Comparison of ENCODE assay signal across 9 cellular contexts in the genomic region with DNA sequence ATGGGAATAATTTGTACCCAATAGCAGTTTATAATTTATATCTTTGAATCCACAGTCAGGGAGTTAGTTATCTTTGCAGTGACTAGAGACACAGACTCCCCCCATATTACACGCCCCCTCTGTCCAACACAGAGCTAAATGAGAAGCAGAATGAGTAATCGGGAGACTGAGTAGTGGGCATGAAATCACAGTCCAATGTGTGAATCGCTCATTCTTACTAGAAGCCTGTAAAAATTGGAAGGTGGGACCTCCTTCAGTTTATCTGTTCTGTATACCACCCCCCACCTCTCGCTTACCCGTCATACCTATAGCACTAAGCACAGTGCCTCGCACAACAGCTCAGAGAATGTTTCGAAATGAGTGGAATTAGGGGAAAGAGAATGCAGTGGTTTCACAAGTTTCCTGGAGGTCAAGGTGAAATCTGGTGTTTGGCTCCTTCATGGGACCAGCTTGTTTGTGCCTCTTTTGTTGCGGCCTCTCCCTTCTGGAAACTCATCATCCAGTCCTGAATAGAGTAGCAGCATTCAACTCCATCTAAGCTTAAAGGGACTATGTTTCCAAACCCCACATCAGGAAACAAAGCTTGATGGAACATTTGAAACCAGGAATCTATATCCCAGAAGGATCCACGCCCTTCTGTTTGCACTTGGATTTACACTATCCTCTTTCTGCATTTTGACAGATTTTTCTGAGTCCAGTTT. TPM values are rescaled to one million over a fixed set of nuclear protein-coding genes. Genes with fewer than 3 reads are reported as not detected.
DNase-seq lines count a peak whose midpoint lies in the region; ATAC-seq, FAIRE-seq and TF ChIP-seq lines count a peak whose summit lies in the region.
"Had no signal": no experiment of that assay in that cellular context is flagged by ENCODE, and none has a peak within 500 bp of the region (broad histone marks: within the 10 kb centered on the region; RNA-seq: fewer than 3 reads in every experiment).

No MANE protein-coding gene starts in this region.

- no peak overlapping the region for H3K4me3 ChIP-seq in mesodermal cell (ENCODE audit: extremely low read depth, insufficient read depth, low read length, poor library complexity, severe bottlenecking)
- H3K4me3 ChIP-seq in gastroesophageal sphincter: no peak overlapping the region
- H3K4me3 ChIP-seq: body of pancreas had no signal

- intact Hi-C loops in activated CD4-positive, alpha-beta memory T cell treated with anti-CD3 and anti-CD28 coated beads for 36 hours (cut with micrococcal nuclease): loop anchor here (1.0 kb wide), 7 partner anchors 8 to 87 kb away; no protein-coding TSS in a partner anchor

- no peaks in the 10 kb centered on the region for H3K9me3 Mint-ChIP-seq in activated CD4-positive, alpha-beta memory T cell treated with anti-CD3 and anti-CD28 coated beads for 36 hours

- no peaks in the 10 kb centered on the region for H3K27me3 Mint-ChIP-seq in activated CD4-positive, alpha-beta memory T cell treated with anti-CD3 and anti-CD28 coated beads for 36 hours

- TF ChIP-seq CTCF in GM13977 (IDR thresholded peaks at IDR 0.05; ENCODE audit: extremely low read depth, insufficient read depth, missing control alignments) (no peak), gastroesophageal sphincter (IDR thresholded peaks at IDR 0.05) (no peak)

- POLR2A ChIA-PET in activated CD4-positive, alpha-beta memory T cell treated with anti-CD3 and anti-CD28 coated beads for 36 hours (lab: Charles Lee): interaction anchor here (0.6 to 2.1 kb wide), 7 partner anchors 8 to 862 kb away, joined by 3 to 24 read pairs (median 9); a partner anchor contains a TSS

- in situ Hi-C loops in GM13977 (cut with MboI; ENCODE audit: low pct_unique_long_range_greater_than_20kb, low sequenced_read_pairs, unreplicated experiment): no loop called here

- no peak for FAIRE-seq in frontal cortex (lab: Jason Lieb, UNC)

- peak; percentile 48 for DNase-seq in GM13977 (ENCODE audit: low spot score)
- DNase-seq in activated CD4-positive, alpha-beta memory T cell treated with anti-CD3 and anti-CD28 coated beads for 36 hours: peak; percentile 75
- DNase-seq in frontal cortex (ENCODE audit: low spot score in 2 of 2): no peak
- no peak for DNase-seq in Ammon's horn (ENCODE audit: low spot score)
- DNase-seq: body of pancreas had no signal

- H3K4me1 Mint-ChIP-seq in activated CD4-positive, alpha-beta memory T cell treated with anti-CD3 and anti-CD28 coated beads for 36 hours (ENCODE audit: low read depth): peaks cover 28% of the 10 kb centered on the region

- peak overlapping the region; percentile 49 for H3K27ac ChIP-seq in mesodermal cell (ENCODE audit: low read depth, low read length, severe bottlenecking)
- no peak overlapping the region for H3K27ac ChIP-seq in gastroesophageal sphincter
- H3K27ac ChIP-seq: body of pancreas had no signal

- TF ChIP-seq POLR2A in gastroesophageal sphincter (IDR thresholded peaks at IDR 0.05): no peak

- H3K4me1 ChIP-seq in mesodermal cell (ENCODE audit: control insufficient read depth, insufficient read depth, low read length, poor library complexity, severe bottlenecking) (peaks cover 22% of the 10 kb centered on the region), gastroesophageal sphincter (no peaks in the 10 kb centered on the region)

- peak; percentile 51 for ATAC-seq in GM21717 (IDR thresholded peaks at IDR 0.05; ENCODE audit: unreplicated experiment)
- no peak for ATAC-seq in GM18867 (IDR thresholded peaks at IDR 0.05; ENCODE audit: unreplicated experiment)
- ATAC-seq in gastroesophageal sphincter: no peak
- ATAC-seq: body of pancreas had no signal

- no peak for TF ChIP-seq EP300 in gastroesophageal sphincter (IDR thresholded peaks at IDR 0.05)

- peak overlapping the region; percentile 82 for H3K27ac Mint-ChIP-seq in activated CD4-positive, alpha-beta memory T cell treated with anti-CD3 and anti-CD28 coated beads for 36 hours

- peaks cover 1% of the 10 kb centered on the region for H3K36me3 Mint-ChIP-seq in activated CD4-positive, alpha-beta memory T cell treated with anti-CD3 and anti-CD28 coated beads for 36 hours

- no peaks in the 10 kb centered on the region for H3K27me3 ChIP-seq in gastroesophageal sphincter
- H3K27me3 ChIP-seq: body of pancreas had no signal

- 96 to 97% methylated on average over 3 to 5 of the region's 9 CpGs for WGBS in mesodermal cell (ENCODE audit: insufficient coverage in 2 of 2), 2 experiments
- 86 to 91% methylated on average over 5 to 9 of the region's 9 CpGs for WGBS in gastroesophageal sphincter (ENCODE audit: low coverage in 1 of 2), 2 donors

- CTCF ChIA-PET in activated CD4-positive, alpha-beta memory T cell treated with anti-CD3 and anti-CD28 coated beads for 36 hours (lab: Charles Lee): interaction anchor here (0.7 to 2.3 kb wide), 11 partner anchors 8 to 92 kb away, joined by 3 to 12 read pairs (median 4); no protein-coding TSS in a partner anchor

- no peak overlapping the region for H3K4me3 Mint-ChIP-seq in activated CD4-positive, alpha-beta memory T cell treated with anti-CD3 and anti-CD28 coated beads for 36 hours

- no peaks in the 10 kb centered on the region for H3K36me3 ChIP-seq in mesodermal cell (ENCODE audit: control insufficient read depth, insufficient read depth, low read length)
- no peaks in the 10 kb centered on the region for H3K36me3 ChIP-seq in gastroesophageal sphincter

- no peaks in the 10 kb centered on the region for H3K9me3 ChIP-seq in mesodermal cell (ENCODE audit: control insufficient read depth, low read length)
- H3K9me3 ChIP-seq in gastroesophageal sphincter: no peaks in the 10 kb centered on the region
- H3K9me3 ChIP-seq: body of pancreas had no signal

RNA-seq across cellular contexts. Expression of a gene that starts 59.3 kb away (rescaled TPM):
- 100 to 1,000 TPM; 204 TPM for total RNA-seq in activated CD4-positive, alpha-beta memory T cell treated with anti-CD3 and anti-CD28 coated beads for 36 hours
- 44.5 TPM for polyA plus RNA-seq in mesodermal cell (2013, experiment 1 of 2)
- polyA plus RNA-seq in mesodermal cell (2013, experiment 2 of 2): 33.2 TPM
- 20.4 TPM for total RNA-seq in frontal cortex
- 10 to 100 TPM; 19.0 to 63.8 (median 21.8) TPM for total RNA-seq in gastroesophageal sphincter

Comparison
In these comparisons a context has a peak if more than half of its experiments do, and no peak if none do; other contexts are left out.
1. DNase-seq: peak in GM13977 (single experiment) and activated CD4-positive, alpha-beta memory T cell treated with anti-CD3 and anti-CD28 coated beads for 36 hours (single experiment); none in frontal cortex (0 of 2) and Ammon's horn (single experiment).